Comparison of ENCODE assay signal across 1 cellular context in the genomic region with DNA sequence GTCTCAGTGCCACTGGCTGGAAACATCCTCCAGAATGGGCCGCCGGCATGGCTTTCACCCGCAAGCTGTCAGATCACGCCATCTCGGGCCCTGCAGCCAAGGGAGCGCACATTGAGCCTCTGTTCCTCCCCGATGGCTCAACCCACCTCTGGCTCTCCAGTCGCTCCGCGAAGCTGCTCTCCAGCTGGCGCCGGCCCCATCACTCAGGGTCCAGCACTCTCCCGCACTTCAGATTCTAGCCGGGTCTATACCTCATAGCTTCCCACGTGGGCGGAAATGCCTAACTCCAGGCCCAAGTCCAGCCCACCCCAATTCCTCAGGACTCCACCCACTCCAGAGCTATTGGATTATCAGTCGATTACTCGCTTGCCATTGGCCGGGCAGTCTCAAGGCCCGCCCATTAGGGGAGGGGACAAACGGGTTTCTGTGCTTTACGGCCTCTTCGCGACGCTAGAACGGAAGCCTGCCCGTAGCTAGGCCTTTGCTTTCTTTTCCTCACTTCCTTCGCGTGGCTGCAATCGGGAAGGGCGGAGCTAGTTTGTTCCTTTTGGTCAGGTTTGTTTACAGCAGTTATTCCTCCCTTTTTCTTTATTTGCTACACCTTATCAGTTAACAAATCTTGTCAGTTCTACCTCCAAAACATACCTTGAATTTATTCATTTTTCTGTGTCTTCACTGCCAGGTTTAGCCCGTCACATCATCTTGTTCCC.
TF ChIP-seq lines count a peak whose summit lies in the region.

A gene with protein sequence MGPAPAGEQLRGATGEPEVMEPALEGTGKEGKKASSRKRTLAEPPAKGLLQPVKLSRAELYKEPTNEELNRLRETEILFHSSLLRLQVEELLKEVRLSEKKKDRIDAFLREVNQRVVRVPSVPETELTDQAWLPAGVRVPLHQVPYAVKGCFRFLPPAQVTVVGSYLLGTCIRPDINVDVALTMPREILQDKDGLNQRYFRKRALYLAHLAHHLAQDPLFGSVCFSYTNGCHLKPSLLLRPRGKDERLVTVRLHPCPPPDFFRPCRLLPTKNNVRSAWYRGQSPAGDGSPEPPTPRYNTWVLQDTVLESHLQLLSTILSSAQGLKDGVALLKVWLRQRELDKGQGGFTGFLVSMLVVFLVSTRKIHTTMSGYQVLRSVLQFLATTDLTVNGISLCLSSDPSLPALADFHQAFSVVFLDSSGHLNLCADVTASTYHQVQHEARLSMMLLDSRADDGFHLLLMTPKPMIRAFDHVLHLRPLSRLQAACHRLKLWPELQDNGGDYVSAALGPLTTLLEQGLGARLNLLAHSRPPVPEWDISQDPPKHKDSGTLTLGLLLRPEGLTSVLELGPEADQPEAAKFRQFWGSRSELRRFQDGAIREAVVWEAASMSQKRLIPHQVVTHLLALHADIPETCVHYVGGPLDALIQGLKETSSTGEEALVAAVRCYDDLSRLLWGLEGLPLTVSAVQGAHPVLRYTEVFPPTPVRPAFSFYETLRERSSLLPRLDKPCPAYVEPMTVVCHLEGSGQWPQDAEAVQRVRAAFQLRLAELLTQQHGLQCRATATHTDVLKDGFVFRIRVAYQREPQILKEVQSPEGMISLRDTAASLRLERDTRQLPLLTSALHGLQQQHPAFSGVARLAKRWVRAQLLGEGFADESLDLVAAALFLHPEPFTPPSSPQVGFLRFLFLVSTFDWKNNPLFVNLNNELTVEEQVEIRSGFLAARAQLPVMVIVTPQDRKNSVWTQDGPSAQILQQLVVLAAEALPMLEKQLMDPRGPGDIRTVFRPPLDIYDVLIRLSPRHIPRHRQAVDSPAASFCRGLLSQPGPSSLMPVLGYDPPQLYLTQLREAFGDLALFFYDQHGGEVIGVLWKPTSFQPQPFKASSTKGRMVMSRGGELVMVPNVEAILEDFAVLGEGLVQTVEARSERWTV (minus strand): TSS at position 282 of the 710 bp plus-strand sequence. CDS start 82 bp downstream, at position 200.

TF ChIP-seq in K562, 482 proteins besides CTCF, POLR2A, EP300 and RAD21 (continued from another document and continues in another):
- TF ChIP-seq, protein P1, sequence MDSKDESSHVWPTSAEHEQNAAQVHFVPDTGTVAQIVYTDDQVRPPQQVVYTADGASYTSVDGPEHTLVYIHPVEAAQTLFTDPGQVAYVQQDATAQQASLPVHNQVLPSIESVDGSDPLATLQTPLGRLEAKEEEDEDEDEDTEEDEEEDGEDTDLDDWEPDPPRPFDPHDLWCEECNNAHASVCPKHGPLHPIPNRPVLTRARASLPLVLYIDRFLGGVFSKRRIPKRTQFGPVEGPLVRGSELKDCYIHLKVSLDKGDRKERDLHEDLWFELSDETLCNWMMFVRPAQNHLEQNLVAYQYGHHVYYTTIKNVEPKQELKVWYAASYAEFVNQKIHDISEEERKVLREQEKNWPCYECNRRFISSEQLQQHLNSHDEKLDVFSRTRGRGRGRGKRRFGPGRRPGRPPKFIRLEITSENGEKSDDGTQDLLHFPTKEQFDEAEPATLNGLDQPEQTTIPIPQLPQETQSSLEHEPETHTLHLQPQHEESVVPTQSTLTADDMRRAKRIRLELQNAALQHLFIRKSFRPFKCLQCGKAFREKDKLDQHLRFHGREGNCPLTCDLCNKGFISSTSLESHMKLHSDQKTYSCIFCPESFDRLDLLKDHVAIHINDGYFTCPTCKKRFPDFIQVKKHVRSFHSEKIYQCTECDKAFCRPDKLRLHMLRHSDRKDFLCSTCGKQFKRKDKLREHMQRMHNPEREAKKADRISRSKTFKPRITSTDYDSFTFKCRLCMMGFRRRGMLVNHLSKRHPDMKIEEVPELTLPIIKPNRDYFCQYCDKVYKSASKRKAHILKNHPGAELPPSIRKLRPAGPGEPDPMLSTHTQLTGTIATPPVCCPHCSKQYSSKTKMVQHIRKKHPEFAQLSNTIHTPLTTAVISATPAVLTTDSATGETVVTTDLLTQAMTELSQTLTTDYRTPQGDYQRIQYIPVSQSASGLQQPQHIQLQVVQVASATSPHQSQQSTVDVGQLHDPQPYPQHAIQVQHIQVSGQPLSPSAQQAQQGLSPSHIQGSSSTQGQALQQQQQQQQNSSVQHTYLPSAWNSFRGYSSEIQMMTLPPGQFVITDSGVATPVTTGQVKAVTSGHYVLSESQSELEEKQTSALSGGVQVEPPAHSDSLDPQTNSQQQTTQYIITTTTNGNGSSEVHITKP (IDR thresholded peaks at IDR 0.05; ENCODE audit: partially characterized antibody) = no peak
- TF ChIP-seq CEBPG (CRISPR knock-in tag; IDR thresholded peaks at IDR 0.05) = no peak
- TF ChIP-seq CEBPG (tag; conservative IDR thresholded peaks at IDR 0.05 in 1 of 2, IDR thresholded peaks at IDR 0.05 in 1 of 2) = no peak
- TF ChIP-seq, protein P2, sequence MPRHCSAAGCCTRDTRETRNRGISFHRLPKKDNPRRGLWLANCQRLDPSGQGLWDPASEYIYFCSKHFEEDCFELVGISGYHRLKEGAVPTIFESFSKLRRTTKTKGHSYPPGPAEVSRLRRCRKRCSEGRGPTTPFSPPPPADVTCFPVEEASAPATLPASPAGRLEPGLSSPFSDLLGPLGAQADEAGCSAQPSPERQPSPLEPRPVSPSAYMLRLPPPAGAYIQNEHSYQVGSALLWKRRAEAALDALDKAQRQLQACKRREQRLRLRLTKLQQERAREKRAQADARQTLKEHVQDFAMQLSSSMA (CRISPR knock-in tag; IDR thresholded peaks at IDR 0.05) = no peak
- no peak for TF ChIP-seq TARDBP (IDR thresholded peaks at IDR 0.05)
- TF ChIP-seq ZSCAN29 (IDR thresholded peaks at IDR 0.05) = peak; percentile 81
- peak; percentile 97 for TF ChIP-seq SIN3A (IDR thresholded peaks at IDR 0.05; ENCODE audit: borderline replicate concordance in 2 of 2, control insufficient read depth in 1 of 2, low read depth in 2 of 2, low read length in 2 of 2)
- no peak for TF ChIP-seq NCOR1 (IDR thresholded peaks at IDR 0.05)
- peak; percentile 64 for TF ChIP-seq RFX1 (IDR thresholded peaks at IDR 0.05)
- TF ChIP-seq PHF21A (IDR thresholded peaks at IDR 0.05; ENCODE audit: borderline replicate concordance, low read depth) = no peak
- no peak for TF ChIP-seq IRF2 (CRISPR knock-in tag; IDR thresholded peaks at IDR 0.05)
- no peak for TF ChIP-seq RBM34 (IDR thresholded peaks at IDR 0.05; ENCODE audit: borderline replicate concordance, insufficient read depth, low read length)
- no peak for TF ChIP-seq GTF2A2 (tag; IDR thresholded peaks at IDR 0.05)
- TF ChIP-seq, protein P3, sequence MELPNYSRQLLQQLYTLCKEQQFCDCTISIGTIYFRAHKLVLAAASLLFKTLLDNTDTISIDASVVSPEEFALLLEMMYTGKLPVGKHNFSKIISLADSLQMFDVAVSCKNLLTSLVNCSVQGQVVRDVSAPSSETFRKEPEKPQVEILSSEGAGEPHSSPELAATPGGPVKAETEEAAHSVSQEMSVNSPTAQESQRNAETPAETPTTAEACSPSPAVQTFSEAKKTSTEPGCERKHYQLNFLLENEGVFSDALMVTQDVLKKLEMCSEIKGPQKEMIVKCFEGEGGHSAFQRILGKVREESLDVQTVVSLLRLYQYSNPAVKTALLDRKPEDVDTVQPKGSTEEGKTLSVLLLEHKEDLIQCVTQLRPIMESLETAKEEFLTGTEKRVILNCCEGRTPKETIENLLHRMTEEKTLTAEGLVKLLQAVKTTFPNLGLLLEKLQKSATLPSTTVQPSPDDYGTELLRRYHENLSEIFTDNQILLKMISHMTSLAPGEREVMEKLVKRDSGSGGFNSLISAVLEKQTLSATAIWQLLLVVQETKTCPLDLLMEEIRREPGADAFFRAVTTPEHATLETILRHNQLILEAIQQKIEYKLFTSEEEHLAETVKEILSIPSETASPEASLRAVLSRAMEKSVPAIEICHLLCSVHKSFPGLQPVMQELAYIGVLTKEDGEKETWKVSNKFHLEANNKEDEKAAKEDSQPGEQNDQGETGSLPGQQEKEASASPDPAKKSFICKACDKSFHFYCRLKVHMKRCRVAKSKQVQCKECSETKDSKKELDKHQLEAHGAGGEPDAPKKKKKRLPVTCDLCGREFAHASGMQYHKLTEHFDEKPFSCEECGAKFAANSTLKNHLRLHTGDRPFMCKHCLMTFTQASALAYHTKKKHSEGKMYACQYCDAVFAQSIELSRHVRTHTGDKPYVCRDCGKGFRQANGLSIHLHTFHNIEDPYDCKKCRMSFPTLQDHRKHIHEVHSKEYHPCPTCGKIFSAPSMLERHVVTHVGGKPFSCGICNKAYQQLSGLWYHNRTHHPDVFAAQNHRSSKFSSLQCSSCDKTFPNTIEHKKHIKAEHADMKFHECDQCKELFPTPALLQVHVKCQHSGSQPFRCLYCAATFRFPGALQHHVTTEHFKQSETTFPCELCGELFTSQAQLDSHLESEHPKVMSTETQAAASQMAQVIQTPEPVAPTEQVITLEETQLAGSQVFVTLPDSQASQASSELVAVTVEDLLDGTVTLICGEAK (IDR thresholded peaks at IDR 0.05) = peak; percentile 89
- TF ChIP-seq, protein P3 (CRISPR knock-in tag; IDR thresholded peaks at IDR 0.05) = no peak
- peak; percentile 67 for TF ChIP-seq HCFC1 (IDR thresholded peaks at IDR 0.05; ENCODE audit: low read depth, low read length)
- TF ChIP-seq, protein P4, sequence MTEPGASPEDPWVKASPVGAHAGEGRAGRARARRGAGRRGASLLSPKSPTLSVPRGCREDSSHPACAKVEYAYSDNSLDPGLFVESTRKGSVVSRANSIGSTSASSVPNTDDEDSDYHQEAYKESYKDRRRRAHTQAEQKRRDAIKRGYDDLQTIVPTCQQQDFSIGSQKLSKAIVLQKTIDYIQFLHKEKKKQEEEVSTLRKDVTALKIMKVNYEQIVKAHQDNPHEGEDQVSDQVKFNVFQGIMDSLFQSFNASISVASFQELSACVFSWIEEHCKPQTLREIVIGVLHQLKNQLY (CRISPR knock-in tag; conservative IDR thresholded peaks at IDR 0.05) = no peak
- TF ChIP-seq, protein P5, sequence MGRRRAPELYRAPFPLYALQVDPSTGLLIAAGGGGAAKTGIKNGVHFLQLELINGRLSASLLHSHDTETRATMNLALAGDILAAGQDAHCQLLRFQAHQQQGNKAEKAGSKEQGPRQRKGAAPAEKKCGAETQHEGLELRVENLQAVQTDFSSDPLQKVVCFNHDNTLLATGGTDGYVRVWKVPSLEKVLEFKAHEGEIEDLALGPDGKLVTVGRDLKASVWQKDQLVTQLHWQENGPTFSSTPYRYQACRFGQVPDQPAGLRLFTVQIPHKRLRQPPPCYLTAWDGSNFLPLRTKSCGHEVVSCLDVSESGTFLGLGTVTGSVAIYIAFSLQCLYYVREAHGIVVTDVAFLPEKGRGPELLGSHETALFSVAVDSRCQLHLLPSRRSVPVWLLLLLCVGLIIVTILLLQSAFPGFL (CRISPR knock-in tag; IDR thresholded peaks at IDR 0.05) = no peak
- TF ChIP-seq HDAC1 (IDR thresholded peaks at IDR 0.05) = peak; percentile 46 to 100; a peak in 2 of 4 replicates
- TF ChIP-seq CHD1 (IDR thresholded peaks at IDR 0.05; ENCODE audit: low read length) = no peak
- peak; percentile 53 for TF ChIP-seq KDM5B (IDR thresholded peaks at IDR 0.05; ENCODE audit: insufficient replicate concordance, low read depth, low read length)
- no peak for TF ChIP-seq MTA2 (IDR thresholded peaks at IDR 0.05; ENCODE audit: low read depth)
- TF ChIP-seq MED1 (CRISPR knock-in tag; IDR thresholded peaks at IDR 0.05; ENCODE audit: borderline replicate concordance) = no peak
- TF ChIP-seq POLR2G (IDR thresholded peaks at IDR 0.05; ENCODE audit: low read depth, low read length) = peak; percentile 75
- no peak for TF ChIP-seq ZNF175 (CRISPR knock-in tag; IDR thresholded peaks at IDR 0.05; ENCODE audit: low read depth)
- no peak for TF ChIP-seq OTX1 (CRISPR knock-in tag; IDR thresholded peaks at IDR 0.05)
- no peak for TF ChIP-seq TCF7 (IDR thresholded peaks at IDR 0.05; ENCODE audit: borderline replicate concordance)
- TF ChIP-seq SLC30A9 (CRISPR knock-in tag; IDR thresholded peaks at IDR 0.05) = no peak
- no peak for TF ChIP-seq ZBTB17 (CRISPR knock-in tag; IDR thresholded peaks at IDR 0.05)
- no peak for TF ChIP-seq SRSF7 (optimal IDR thresholded peaks at IDR 0.05; ENCODE audit: low read depth, low read length)
- no peak for TF ChIP-seq SMAD1 (IDR thresholded peaks at IDR 0.05; ENCODE audit: low read depth, low read length, partially characterized antibody)
- no peak for TF ChIP-seq SREBF1 (IDR thresholded peaks at IDR 0.05; ENCODE audit: borderline replicate concordance, low read depth, low read length)
- peak; percentile 87 for TF ChIP-seq ASH1L (IDR thresholded peaks at IDR 0.05; ENCODE audit: borderline replicate concordance, low read depth, partially characterized antibody)
- no peak for TF ChIP-seq ZNF232 (CRISPR knock-in tag; IDR thresholded peaks at IDR 0.05)
- no peak for TF ChIP-seq HEY1 (CRISPR knock-in tag; IDR thresholded peaks at IDR 0.05; ENCODE audit: borderline replicate concordance)
- no peak for TF ChIP-seq ZKSCAN1 (IDR thresholded peaks at IDR 0.05; ENCODE audit: low read depth, low read length)
- no peak for TF ChIP-seq MYNN (IDR thresholded peaks at IDR 0.05)
- TF ChIP-seq MYNN (CRISPR knock-in tag; IDR thresholded peaks at IDR 0.05) = no peak
- TF ChIP-seq HDAC2 (IDR thresholded peaks at IDR 0.05) = peak; percentile 96
- TF ChIP-seq NRF1 (conservative IDR thresholded peaks at IDR 0.05 in 1 of 2, IDR thresholded peaks at IDR 0.05 in 1 of 2) = peak; percentile 55 to 65; a peak in 3 of 4 replicates
- TF ChIP-seq CCNT2 (IDR thresholded peaks at IDR 0.05; ENCODE audit: borderline replicate concordance, extremely low read depth, insufficient read length, low read depth, low read length) = no peak
- TF ChIP-seq TBL1XR1 (IDR thresholded peaks at IDR 0.05; ENCODE audit: low read length in 2 of 2) = no peak
